1 cellular context compared by ENCODE assay signal in genomic region chr19:54209748-54210494, GRCh38.
TF ChIP-seq lines count a peak whose summit lies in the region.

No MANE protein-coding gene starts in this region.

TF ChIP-seq in K562, 482 proteins besides CTCF, POLR2A, EP300 and RAD21 (continued from another document and continues in another):
- TF ChIP-seq FOXA3 (CRISPR knock-in tag; conservative IDR thresholded peaks at IDR 0.05 in 1 of 2, IDR thresholded peaks at IDR 0.05 in 1 of 2) = peak; percentile 96 to 99
- peak; percentile 49; the same call in 1 of the 2 replicates for TF ChIP-seq SREBF1 (IDR thresholded peaks at IDR 0.05; ENCODE audit: borderline replicate concordance, low read depth, low read length)
- TF ChIP-seq MEIS2 (IDR thresholded peaks at IDR 0.05; ENCODE audit: partially characterized antibody) = peak; percentile 70
- TF ChIP-seq SOX6 (IDR thresholded peaks at IDR 0.05) = peak; percentile 81
- no peak for TF ChIP-seq MED1 (CRISPR knock-in tag; IDR thresholded peaks at IDR 0.05; ENCODE audit: borderline replicate concordance)
- TF ChIP-seq ZNF143 (CRISPR knock-in tag; IDR thresholded peaks at IDR 0.05) = no peak; the same call in 1 of the 2 replicates
- TF ChIP-seq HDGF (IDR thresholded peaks at IDR 0.05) = no peak
- TF ChIP-seq EHMT2 (IDR thresholded peaks at IDR 0.05) = no peak
- TF ChIP-seq JUN (IDR thresholded peaks at IDR 0.05; ENCODE audit: borderline replicate concordance, low read depth, low read length) = peak; percentile 67
- no peak for TF ChIP-seq JUN (CRISPR knock-in tag; IDR thresholded peaks at IDR 0.05; ENCODE audit: borderline replicate concordance)
- peak; percentile 43 for TF ChIP-seq CHD4 (IDR thresholded peaks at IDR 0.05; ENCODE audit: insufficient read depth, insufficient replicate concordance, low read depth, low read length, poor library complexity, severe bottlenecking)
- no peak for TF ChIP-seq ELK3 (CRISPR knock-in tag; IDR thresholded peaks at IDR 0.05)
- TF ChIP-seq SP2 (IDR thresholded peaks at IDR 0.05; ENCODE audit: extremely low read depth, low read depth, low read length, poor library complexity, severe bottlenecking) = no peak
- TF ChIP-seq NEUROD1 (IDR thresholded peaks at IDR 0.05; ENCODE audit: borderline replicate concordance, low read depth, low read length, partially characterized antibody) = no peak
- no peak for TF ChIP-seq C11orf30 (IDR thresholded peaks at IDR 0.05; ENCODE audit: low read depth)
- TF ChIP-seq TCF7L2 (IDR thresholded peaks at IDR 0.05; ENCODE audit: low read depth, low read length) = no peak
- 0 out of 2 replicates have a peak, but pooled peaks have one; percentile 17 for TF ChIP-seq PTBP1 (IDR thresholded peaks at IDR 0.05; ENCODE audit: low read depth, low read length)
- no peak for TF ChIP-seq HNRNPL (IDR thresholded peaks at IDR 0.05; ENCODE audit: low read depth, low read length)
- TF ChIP-seq ZNF12 (CRISPR knock-in tag; IDR thresholded peaks at IDR 0.05) = no peak
- TF ChIP-seq ZBTB8A (IDR thresholded peaks at IDR 0.05; ENCODE audit: partially characterized antibody) = no peak
- TF ChIP-seq SMAD4 (CRISPR knock-in tag; conservative IDR thresholded peaks at IDR 0.05) = no peak; the same call in 1 of the 2 replicates
- no peak for TF ChIP-seq HLTF (IDR thresholded peaks at IDR 0.05)
- no peak for TF ChIP-seq FOXP4 (CRISPR knock-in tag; IDR thresholded peaks at IDR 0.05; ENCODE audit: borderline replicate concordance)
- no peak for TF ChIP-seq ZNF274 (IDR thresholded peaks at IDR 0.05; ENCODE audit: borderline replicate concordance, low read depth, low read length)
- TF ChIP-seq, protein P1, sequence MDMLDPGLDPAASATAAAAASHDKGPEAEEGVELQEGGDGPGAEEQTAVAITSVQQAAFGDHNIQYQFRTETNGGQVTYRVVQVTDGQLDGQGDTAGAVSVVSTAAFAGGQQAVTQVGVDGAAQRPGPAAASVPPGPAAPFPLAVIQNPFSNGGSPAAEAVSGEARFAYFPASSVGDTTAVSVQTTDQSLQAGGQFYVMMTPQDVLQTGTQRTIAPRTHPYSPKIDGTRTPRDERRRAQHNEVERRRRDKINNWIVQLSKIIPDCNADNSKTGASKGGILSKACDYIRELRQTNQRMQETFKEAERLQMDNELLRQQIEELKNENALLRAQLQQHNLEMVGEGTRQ (CRISPR knock-in tag; IDR thresholded peaks at IDR 0.05) = no peak
- no peak for TF ChIP-seq HDAC2 (IDR thresholded peaks at IDR 0.05)
- 0 out of 2 replicates have a peak, but pooled peaks have one; percentile 58 for TF ChIP-seq POLR2AphosphoS2 (IDR thresholded peaks at IDR 0.05; ENCODE audit: low read length)
- TF ChIP-seq TGIF2 (CRISPR knock-in tag; IDR thresholded peaks at IDR 0.05) = no peak
- no peak for TF ChIP-seq BDP1 (IDR thresholded peaks at IDR 0.05; ENCODE audit: insufficient read depth, insufficient read length)
- no peak for TF ChIP-seq SREBF2 (CRISPR knock-in tag; IDR thresholded peaks at IDR 0.05)
- peak; percentile 67; the same call in 1 of the 2 replicates for TF ChIP-seq CEBPG (CRISPR knock-in tag; IDR thresholded peaks at IDR 0.05)
- TF ChIP-seq CEBPG (tag; conservative IDR thresholded peaks at IDR 0.05 in 1 of 2, IDR thresholded peaks at IDR 0.05 in 1 of 2) = peak in 1 of 2 experiments; percentile 35; a peak in 1 of 4 replicates
- TF ChIP-seq ADNP (tag; IDR thresholded peaks at IDR 0.05) = no peak
- peak; percentile 25; the same call in 1 of the 2 replicates for TF ChIP-seq MAFF (IDR thresholded peaks at IDR 0.05; ENCODE audit: low read length)
- TF ChIP-seq ZBTB9 (CRISPR knock-in tag; IDR thresholded peaks at IDR 0.05) = peak; percentile 59
- TF ChIP-seq FOXK1 (CRISPR knock-in tag; IDR thresholded peaks at IDR 0.05; ENCODE audit: borderline replicate concordance) = no peak
- no peak for TF ChIP-seq OTX1 (CRISPR knock-in tag; IDR thresholded peaks at IDR 0.05)
- no peak for TF ChIP-seq NR3C1 (CRISPR knock-in tag; IDR thresholded peaks at IDR 0.05)
- TF ChIP-seq ARID4B (CRISPR knock-in tag; IDR thresholded peaks at IDR 0.05) = no peak; the same call in 1 of the 2 replicates
- peak; percentile 76 for TF ChIP-seq MYC (IDR thresholded peaks at IDR 0.05; ENCODE audit: low read depth, low read length)
- TF ChIP-seq MYC (CRISPR knock-in tag; IDR thresholded peaks at IDR 0.05; ENCODE audit: borderline replicate concordance, low read depth) = no peak
- TF ChIP-seq PATZ1 (CRISPR knock-in tag; IDR thresholded peaks at IDR 0.05; ENCODE audit: borderline replicate concordance) = no peak
- no peak; a peak in 1 of 4 replicates for TF ChIP-seq CSDE1 (IDR thresholded peaks at IDR 0.05)
- no peak for TF ChIP-seq ERF (CRISPR knock-in tag; IDR thresholded peaks at IDR 0.05)
- no peak for TF ChIP-seq KLF10 (CRISPR knock-in tag; IDR thresholded peaks at IDR 0.05)
- TF ChIP-seq MTA1 (IDR thresholded peaks at IDR 0.05; ENCODE audit: borderline replicate concordance) = no peak; the same call in 1 of the 2 replicates
- TF ChIP-seq NR4A1 (CRISPR knock-in tag; IDR thresholded peaks at IDR 0.05) = no peak
- no peak for TF ChIP-seq NR4A1 (tag; IDR thresholded peaks at IDR 0.05)
- no peak for TF ChIP-seq TEAD2 (tag; IDR thresholded peaks at IDR 0.05)
- TF ChIP-seq CBX1 (IDR thresholded peaks at IDR 0.05; ENCODE audit: low read depth) = no peak
- TF ChIP-seq ZNF780A (CRISPR knock-in tag; IDR thresholded peaks at IDR 0.05) = no peak
- no peak for TF ChIP-seq PRMT5 (CRISPR knock-in tag; IDR thresholded peaks at IDR 0.05)
- TF ChIP-seq FOXJ3 (CRISPR knock-in tag; IDR thresholded peaks at IDR 0.05) = no peak
- no peak for TF ChIP-seq CC2D1A (IDR thresholded peaks at IDR 0.05)
- no peak for TF ChIP-seq ZBTB11 (CRISPR knock-in tag; IDR thresholded peaks at IDR 0.05)
- TF ChIP-seq SRSF7 (optimal IDR thresholded peaks at IDR 0.05; ENCODE audit: low read depth, low read length) = no peak
- TF ChIP-seq SPI1 (IDR thresholded peaks at IDR 0.05; ENCODE audit: borderline replicate concordance, low read depth, low read length) = peak; percentile 50; the same call in 1 of the 2 replicates
- TF ChIP-seq HMG20A (CRISPR knock-in tag; conservative IDR thresholded peaks at IDR 0.05) = no peak
- TF ChIP-seq ARNT (IDR thresholded peaks at IDR 0.05) = peak in 1 of 2 experiments; percentile 58; a peak in 2 of 4 replicates
- no peak for TF ChIP-seq PHF8 (IDR thresholded peaks at IDR 0.05; ENCODE audit: borderline replicate concordance, low read length)
- no peak for TF ChIP-seq ZKSCAN8 (CRISPR knock-in tag; IDR thresholded peaks at IDR 0.05)
